ENCODE assay signal across 1 cellular context in the genomic region with DNA sequence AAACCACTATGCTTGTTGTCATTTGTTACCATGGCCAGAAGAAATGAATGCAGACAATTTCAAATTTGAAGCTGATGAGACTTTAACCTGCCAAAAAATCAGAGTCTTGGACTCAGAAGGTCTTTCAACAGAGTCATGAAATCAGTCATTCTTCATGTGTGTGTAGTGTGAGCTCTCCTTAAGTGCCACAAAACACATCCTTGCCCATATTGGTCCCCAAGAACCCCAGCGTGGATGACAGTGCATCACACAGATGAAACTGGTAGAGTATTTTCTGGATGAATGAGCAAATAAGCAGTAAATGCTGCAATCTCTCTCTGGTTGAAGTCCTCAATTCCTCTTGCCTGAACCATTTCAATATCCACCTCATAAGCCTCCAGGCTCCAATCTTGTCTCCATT.
TF ChIP-seq lines count a peak whose summit lies in the region.

No MANE protein-coding gene starts in this region.

TF ChIP-seq in SK-N-SH, 30 proteins besides CTCF, POLR2A, EP300 and RAD21 (continued from another document):
- TF ChIP-seq, protein P1, sequence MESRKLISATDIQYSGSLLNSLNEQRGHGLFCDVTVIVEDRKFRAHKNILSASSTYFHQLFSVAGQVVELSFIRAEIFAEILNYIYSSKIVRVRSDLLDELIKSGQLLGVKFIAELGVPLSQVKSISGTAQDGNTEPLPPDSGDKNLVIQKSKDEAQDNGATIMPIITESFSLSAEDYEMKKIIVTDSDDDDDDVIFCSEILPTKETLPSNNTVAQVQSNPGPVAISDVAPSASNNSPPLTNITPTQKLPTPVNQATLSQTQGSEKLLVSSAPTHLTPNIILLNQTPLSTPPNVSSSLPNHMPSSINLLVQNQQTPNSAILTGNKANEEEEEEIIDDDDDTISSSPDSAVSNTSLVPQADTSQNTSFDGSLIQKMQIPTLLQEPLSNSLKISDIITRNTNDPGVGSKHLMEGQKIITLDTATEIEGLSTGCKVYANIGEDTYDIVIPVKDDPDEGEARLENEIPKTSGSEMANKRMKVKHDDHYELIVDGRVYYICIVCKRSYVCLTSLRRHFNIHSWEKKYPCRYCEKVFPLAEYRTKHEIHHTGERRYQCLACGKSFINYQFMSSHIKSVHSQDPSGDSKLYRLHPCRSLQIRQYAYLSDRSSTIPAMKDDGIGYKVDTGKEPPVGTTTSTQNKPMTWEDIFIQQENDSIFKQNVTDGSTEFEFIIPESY (IDR thresholded peaks at IDR 0.05; ENCODE audit: borderline replicate concordance, low read depth) = no peak
- TF ChIP-seq SIN3A (IDR thresholded peaks at IDR 0.05; ENCODE audit: borderline replicate concordance, low read depth, low read length) = no peak
- no peak for TF ChIP-seq CHD2 (IDR thresholded peaks at IDR 0.05; ENCODE audit: low read length, partially characterized antibody)
- TF ChIP-seq MEF2A (IDR thresholded peaks at IDR 0.05; ENCODE audit: borderline replicate concordance, low read depth) = no peak
- no peak for TF ChIP-seq TAF1 (IDR thresholded peaks at IDR 0.05; ENCODE audit: borderline replicate concordance, low read depth, low read length)
- TF ChIP-seq, protein P2, sequence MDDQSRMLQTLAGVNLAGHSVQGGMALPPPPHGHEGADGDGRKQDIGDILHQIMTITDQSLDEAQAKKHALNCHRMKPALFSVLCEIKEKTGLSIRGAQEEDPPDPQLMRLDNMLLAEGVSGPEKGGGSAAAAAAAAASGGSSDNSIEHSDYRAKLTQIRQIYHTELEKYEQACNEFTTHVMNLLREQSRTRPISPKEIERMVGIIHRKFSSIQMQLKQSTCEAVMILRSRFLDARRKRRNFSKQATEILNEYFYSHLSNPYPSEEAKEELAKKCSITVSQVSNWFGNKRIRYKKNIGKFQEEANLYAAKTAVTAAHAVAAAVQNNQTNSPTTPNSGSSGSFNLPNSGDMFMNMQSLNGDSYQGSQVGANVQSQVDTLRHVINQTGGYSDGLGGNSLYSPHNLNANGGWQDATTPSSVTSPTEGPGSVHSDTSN (IDR thresholded peaks at IDR 0.05) = no peak
- TF ChIP-seq ELF1 (IDR thresholded peaks at IDR 0.05) = no peak
